Comparison of ENCODE assay signal across 2 cellular contexts in the genomic region with DNA sequence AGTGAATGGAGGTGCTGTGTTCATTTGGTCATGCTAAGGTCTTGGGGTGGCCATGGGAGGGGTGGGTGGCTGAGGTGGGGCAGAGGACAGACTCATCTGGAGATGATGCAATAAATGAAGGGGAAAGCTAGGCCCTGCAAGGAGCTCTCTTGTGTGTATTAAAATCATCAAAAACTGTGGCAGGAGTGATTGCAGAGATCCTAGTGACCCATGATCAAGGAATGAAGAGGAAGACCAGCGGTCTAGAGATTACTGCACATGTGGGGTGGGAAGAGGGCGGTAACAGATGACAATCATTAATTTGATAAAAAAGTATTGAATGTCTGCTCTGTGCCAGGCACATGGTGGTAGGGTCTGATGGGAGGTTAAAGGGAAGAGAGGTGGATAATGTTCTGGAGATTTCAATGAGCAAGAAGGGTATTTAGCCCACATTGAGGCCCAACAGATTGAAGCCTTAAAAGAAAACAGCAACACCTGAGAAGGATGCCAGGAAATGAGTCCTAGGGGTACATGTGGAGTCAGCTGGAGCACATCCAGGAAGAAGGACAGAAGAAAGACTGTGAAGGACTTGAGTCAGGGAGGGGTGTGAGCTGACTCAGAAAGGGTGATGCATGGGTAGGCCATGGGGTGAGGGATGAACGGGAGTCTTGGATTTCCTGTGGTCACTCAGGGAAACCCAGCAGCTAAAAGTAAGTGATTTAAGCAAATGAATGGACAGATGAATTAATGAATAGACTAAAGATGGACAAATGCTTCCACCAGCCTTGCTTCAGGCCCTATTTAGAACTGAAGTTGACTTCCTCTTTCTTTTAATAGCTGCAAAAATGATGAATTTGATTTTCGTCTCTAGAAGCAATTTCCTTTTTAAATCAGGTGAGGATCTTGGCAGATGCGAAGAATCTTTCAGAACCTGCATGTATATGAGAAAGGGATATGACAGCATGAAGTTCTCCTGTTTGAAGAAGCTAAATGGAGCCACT.
TF ChIP-seq lines count a peak whose summit lies in the region.

No MANE protein-coding gene starts in this region.

TF ChIP-seq in A549, 52 proteins besides CTCF, POLR2A, EP300 and RAD21 (continued from another document):
- TF ChIP-seq JUNB (IDR thresholded peaks at IDR 0.05): no peak
TF ChIP-seq in A549: peak in this region for 1.

TF ChIP-seq in HCT116, 20 proteins besides CTCF, POLR2A, EP300 and RAD21 (continued from another document):
- TF ChIP-seq, protein P1, sequence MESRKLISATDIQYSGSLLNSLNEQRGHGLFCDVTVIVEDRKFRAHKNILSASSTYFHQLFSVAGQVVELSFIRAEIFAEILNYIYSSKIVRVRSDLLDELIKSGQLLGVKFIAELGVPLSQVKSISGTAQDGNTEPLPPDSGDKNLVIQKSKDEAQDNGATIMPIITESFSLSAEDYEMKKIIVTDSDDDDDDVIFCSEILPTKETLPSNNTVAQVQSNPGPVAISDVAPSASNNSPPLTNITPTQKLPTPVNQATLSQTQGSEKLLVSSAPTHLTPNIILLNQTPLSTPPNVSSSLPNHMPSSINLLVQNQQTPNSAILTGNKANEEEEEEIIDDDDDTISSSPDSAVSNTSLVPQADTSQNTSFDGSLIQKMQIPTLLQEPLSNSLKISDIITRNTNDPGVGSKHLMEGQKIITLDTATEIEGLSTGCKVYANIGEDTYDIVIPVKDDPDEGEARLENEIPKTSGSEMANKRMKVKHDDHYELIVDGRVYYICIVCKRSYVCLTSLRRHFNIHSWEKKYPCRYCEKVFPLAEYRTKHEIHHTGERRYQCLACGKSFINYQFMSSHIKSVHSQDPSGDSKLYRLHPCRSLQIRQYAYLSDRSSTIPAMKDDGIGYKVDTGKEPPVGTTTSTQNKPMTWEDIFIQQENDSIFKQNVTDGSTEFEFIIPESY (IDR thresholded peaks at IDR 0.05; ENCODE audit: extremely low read depth, insufficient replicate concordance, low read length): no peak
- peak; percentile 60 for TF ChIP-seq FOSL1 (IDR thresholded peaks at IDR 0.05; ENCODE audit: low read depth)
- TF ChIP-seq CEBPB (IDR thresholded peaks at IDR 0.05; ENCODE audit: low read depth): no peak
- no peak for TF ChIP-seq ELF1 (IDR thresholded peaks at IDR 0.05; ENCODE audit: borderline replicate concordance, low read depth)
- no peak for TF ChIP-seq EZH2 (IDR thresholded peaks at IDR 0.05)
- TF ChIP-seq YY1 (IDR thresholded peaks at IDR 0.05; ENCODE audit: extremely low read depth, insufficient replicate concordance, low read depth, low read length): no peak
- TF ChIP-seq, protein P2, sequence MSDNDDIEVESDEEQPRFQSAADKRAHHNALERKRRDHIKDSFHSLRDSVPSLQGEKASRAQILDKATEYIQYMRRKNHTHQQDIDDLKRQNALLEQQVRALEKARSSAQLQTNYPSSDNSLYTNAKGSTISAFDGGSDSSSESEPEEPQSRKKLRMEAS (IDR thresholded peaks at IDR 0.05): peak; percentile 76
- TF ChIP-seq EGR1 (IDR thresholded peaks at IDR 0.05; ENCODE audit: low read depth): no peak
- no peak for TF ChIP-seq ZNF274 (IDR thresholded peaks at IDR 0.05; ENCODE audit: low read depth, low read length)
- peak; percentile 74 for TF ChIP-seq JUND (IDR thresholded peaks at IDR 0.05)
- peak; percentile 28; the same call in 1 of the 2 replicates for TF ChIP-seq SIN3A (IDR thresholded peaks at IDR 0.05; ENCODE audit: low read depth)
- TF ChIP-seq EZH2phosphoT487 (IDR thresholded peaks at IDR 0.05; ENCODE audit: borderline replicate concordance): no peak
- peak; percentile 68; the same call in 1 of the 2 replicates for TF ChIP-seq CBX3 (IDR thresholded peaks at IDR 0.05; ENCODE audit: low read depth)
- TF ChIP-seq POLR2AphosphoS5 (IDR thresholded peaks at IDR 0.05; ENCODE audit: low read depth, low read length): no peak
- TF ChIP-seq SRF (IDR thresholded peaks at IDR 0.05; ENCODE audit: low read depth): no peak
- peak; percentile 71 for TF ChIP-seq SP1 (IDR thresholded peaks at IDR 0.05; ENCODE audit: low read depth)
- no peak for TF ChIP-seq TCF7L2 (IDR thresholded peaks at IDR 0.05; ENCODE audit: borderline replicate concordance, extremely low read depth, insufficient read depth, insufficient read length)
- TF ChIP-seq, protein P3, sequence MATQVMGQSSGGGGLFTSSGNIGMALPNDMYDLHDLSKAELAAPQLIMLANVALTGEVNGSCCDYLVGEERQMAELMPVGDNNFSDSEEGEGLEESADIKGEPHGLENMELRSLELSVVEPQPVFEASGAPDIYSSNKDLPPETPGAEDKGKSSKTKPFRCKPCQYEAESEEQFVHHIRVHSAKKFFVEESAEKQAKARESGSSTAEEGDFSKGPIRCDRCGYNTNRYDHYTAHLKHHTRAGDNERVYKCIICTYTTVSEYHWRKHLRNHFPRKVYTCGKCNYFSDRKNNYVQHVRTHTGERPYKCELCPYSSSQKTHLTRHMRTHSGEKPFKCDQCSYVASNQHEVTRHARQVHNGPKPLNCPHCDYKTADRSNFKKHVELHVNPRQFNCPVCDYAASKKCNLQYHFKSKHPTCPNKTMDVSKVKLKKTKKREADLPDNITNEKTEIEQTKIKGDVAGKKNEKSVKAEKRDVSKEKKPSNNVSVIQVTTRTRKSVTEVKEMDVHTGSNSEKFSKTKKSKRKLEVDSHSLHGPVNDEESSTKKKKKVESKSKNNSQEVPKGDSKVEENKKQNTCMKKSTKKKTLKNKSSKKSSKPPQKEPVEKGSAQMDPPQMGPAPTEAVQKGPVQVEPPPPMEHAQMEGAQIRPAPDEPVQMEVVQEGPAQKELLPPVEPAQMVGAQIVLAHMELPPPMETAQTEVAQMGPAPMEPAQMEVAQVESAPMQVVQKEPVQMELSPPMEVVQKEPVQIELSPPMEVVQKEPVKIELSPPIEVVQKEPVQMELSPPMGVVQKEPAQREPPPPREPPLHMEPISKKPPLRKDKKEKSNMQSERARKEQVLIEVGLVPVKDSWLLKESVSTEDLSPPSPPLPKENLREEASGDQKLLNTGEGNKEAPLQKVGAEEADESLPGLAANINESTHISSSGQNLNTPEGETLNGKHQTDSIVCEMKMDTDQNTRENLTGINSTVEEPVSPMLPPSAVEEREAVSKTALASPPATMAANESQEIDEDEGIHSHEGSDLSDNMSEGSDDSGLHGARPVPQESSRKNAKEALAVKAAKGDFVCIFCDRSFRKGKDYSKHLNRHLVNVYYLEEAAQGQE (IDR thresholded peaks at IDR 0.05; ENCODE audit: low read depth): no peak
- TF ChIP-seq, protein P4, sequence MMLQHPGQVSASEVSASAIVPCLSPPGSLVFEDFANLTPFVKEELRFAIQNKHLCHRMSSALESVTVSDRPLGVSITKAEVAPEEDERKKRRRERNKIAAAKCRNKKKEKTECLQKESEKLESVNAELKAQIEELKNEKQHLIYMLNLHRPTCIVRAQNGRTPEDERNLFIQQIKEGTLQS (IDR thresholded peaks at IDR 0.05): no peak
